Comparison of ENCODE assay signal across 8 cellular contexts in the genomic region with DNA sequence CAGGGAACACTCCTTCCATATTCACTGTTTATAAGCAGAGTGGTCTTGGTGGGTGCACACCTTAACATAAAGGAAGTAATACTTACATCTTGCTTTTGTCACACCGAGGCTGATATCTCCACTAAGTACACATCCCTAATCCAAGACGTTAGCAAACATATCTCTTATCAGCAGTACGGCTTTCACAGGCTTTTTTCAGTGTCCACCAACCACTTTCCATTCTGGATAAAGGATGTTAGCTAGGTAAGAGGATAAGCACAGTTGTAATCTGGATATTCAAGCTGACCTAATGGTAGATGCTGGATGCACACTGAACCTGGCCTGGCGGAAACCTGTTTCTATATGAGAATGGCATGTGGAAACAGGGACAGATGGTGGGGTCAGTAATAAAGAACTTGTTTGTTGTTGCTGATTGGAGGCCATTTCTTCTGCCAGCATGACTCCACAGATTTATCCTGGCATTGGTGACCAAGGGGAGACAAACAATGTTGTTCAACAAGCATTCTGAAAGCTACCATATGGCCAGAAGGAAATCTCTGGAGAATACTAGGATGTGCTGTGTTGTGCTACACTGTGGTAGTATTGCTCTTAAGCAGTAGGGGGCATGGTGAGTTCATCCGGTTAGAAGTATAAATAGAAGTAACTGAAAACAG.
DNase-seq lines count a peak whose midpoint lies in the region; ATAC-seq, FAIRE-seq and TF ChIP-seq lines count a peak whose summit lies in the region.

No MANE protein-coding gene starts in this region.

- DNase-seq in GF-D8 (lab: John Stamatoyannopoulos, UW) (peak; percentile 23), NCI-H524 treated with DMSO at 0.1 percent for 48 hours (lab: John Stamatoyannopoulos, UW) (peak; percentile 95), astrocyte (ENCODE audit: low read depth) (peak; percentile 59), iPS DF 19.7 (ENCODE audit: low read depth, low spot score) (peak; percentile 12), smooth muscle cell of the brain vasculature (ENCODE audit: low read depth, low spot score) (peak; percentile 84), DMS79 (lab: John Stamatoyannopoulos, UW) (no peak)

- no peak overlapping the region for H3K27ac ChIP-seq in astrocyte (ENCODE audit: low read depth, low read length)

- peaks cover 18% of the 10 kb centered on the region for H3K4me1 ChIP-seq in astrocyte (ENCODE audit: insufficient read depth, low read length)

- H3K27me3 ChIP-seq in astrocyte (ENCODE audit: insufficient read depth, low read length) = no peaks in the 10 kb centered on the region

- H4K20me1 ChIP-seq in astrocyte (ENCODE audit: insufficient read depth, low read length) = no peaks in the 10 kb centered on the region

- no peaks in the 10 kb centered on the region for H3K36me3 ChIP-seq in astrocyte (ENCODE audit: insufficient read depth, low read length)

- no peaks in the 10 kb centered on the region for H3K36me3 Mint-ChIP-seq in astrocyte (ENCODE audit: low read depth, unreplicated experiment)

- peaks cover 11% of the 10 kb centered on the region for H3K4me1 Mint-ChIP-seq in astrocyte (ENCODE audit: low read depth, unreplicated experiment)

- no peaks in the 10 kb centered on the region for H3K27me3 Mint-ChIP-seq in astrocyte (ENCODE audit: low read depth, unreplicated experiment)

- no peaks in the 10 kb centered on the region for H3K9me3 Mint-ChIP-seq in astrocyte (ENCODE audit: unreplicated experiment)

- H3K79me2 ChIP-seq in astrocyte (ENCODE audit: insufficient read depth, low read length) = no peaks in the 10 kb centered on the region

- no peaks in the 10 kb centered on the region for H3K9me3 ChIP-seq in astrocyte (ENCODE audit: insufficient read depth, low read depth, low read length)

- peak; percentile 89 for FAIRE-seq in astrocyte (lab: Jason Lieb, UNC)

- no peak overlapping the region for H3K4me3 ChIP-seq in astrocyte (ENCODE audit: insufficient read depth, low read depth, low read length)

- H3K9ac ChIP-seq in astrocyte (ENCODE audit: low read length) = no peak overlapping the region

- ATAC-seq in GM21381 (IDR thresholded peaks at IDR 0.05; ENCODE audit: unreplicated experiment) (peak; percentile 99), HG03521 (IDR thresholded peaks at IDR 0.05; ENCODE audit: unreplicated experiment) (peak; percentile 96)

- TF ChIP-seq CTCF in astrocyte (IDR thresholded peaks at IDR 0.05; ENCODE audit: insufficient read depth, low read depth, low read length) = peak; percentile 77

- H2AFZ ChIP-seq in astrocyte (ENCODE audit: low read depth, low read length) = peak overlapping the region; percentile 7

- H3K27ac Mint-ChIP-seq in astrocyte (ENCODE audit: unreplicated experiment) = no peak overlapping the region

- no peak overlapping the region for H3K4me3 Mint-ChIP-seq in astrocyte (ENCODE audit: unreplicated experiment)

- peak overlapping the region; percentile 46 for H3K4me2 ChIP-seq in astrocyte (ENCODE audit: low read length)
